In genomic region chr10:22666287-22667092, GRCh38 we compare ENCODE assay signal across 8 cellular contexts. TPM values are rescaled to one million over a fixed set of nuclear protein-coding genes. Genes with fewer than 3 reads are reported as not detected.
DNase-seq lines count a peak whose midpoint lies in the region; ATAC-seq lines count a peak whose summit lies in the region.

No MANE protein-coding gene starts in this region.

- no peaks in the 10 kb centered on the region for H3K36me3 Mint-ChIP-seq in immature natural killer cell

- no peaks in the 10 kb centered on the region for H3K9me3 ChIP-seq in right cardiac atrium (ENCODE audit: control insufficient read depth, low read length)

- DNase-seq in right cardiac atrium (no peak), Right ventricle myocardium inferior (ENCODE audit: missing footprints) (no peak), UCSD-AML1 (lab: John Stamatoyannopoulos, UW; ENCODE audit: unreplicated experiment) (peak; percentile 41), immature natural killer cell (peak; percentile 68 to 74 (median 73)), NCI-H2171 (lab: John Stamatoyannopoulos, UW) (no peak), medulla oblongata (ENCODE audit: extremely low spot score) (no peak), islet precursor cell (no peak)

- H3K4me1 Mint-ChIP-seq in immature natural killer cell: peaks cover 90 to 100% of the 10 kb centered on the region in 2 donors

- ATAC-seq in right cardiac atrium: peak; percentile 68
- ATAC-seq in Right ventricle myocardium inferior: no peak
- peak; percentile 76 for ATAC-seq in HG03064 (IDR thresholded peaks at IDR 0.05; ENCODE audit: low read depth, unreplicated experiment)

- intact Hi-C loops in right cardiac atrium (cut with DNase I): no loop called here
- intact Hi-C loops in Right ventricle myocardium inferior (cut with DNase I): no loop called here

- H3K27ac ChIP-seq in right cardiac atrium (ENCODE audit: low read length): no peak overlapping the region

- peaks cover 1% of the 10 kb centered on the region for H3K4me1 ChIP-seq in right cardiac atrium (ENCODE audit: control insufficient read depth, insufficient read depth, low read length)

- H3K4me3 Mint-ChIP-seq in immature natural killer cell: peak overlapping the region; percentile 74 to 94 (median 84)

- 46% methylated on average over 9 of the region's 9 CpGs for WGBS in right cardiac atrium

- H3K4me3 ChIP-seq in right cardiac atrium (ENCODE audit: low read length): no peak overlapping the region

- no peaks in the 10 kb centered on the region for H3K9me3 Mint-ChIP-seq in immature natural killer cell

- peaks cover 0 to 3% (median 2%) of the 10 kb centered on the region in 3 donors for H3K27me3 Mint-ChIP-seq in immature natural killer cell (ENCODE audit: low read depth in 3 of 3)

- H3K27me3 ChIP-seq in right cardiac atrium (ENCODE audit: control insufficient read depth, insufficient read depth): no peaks in the 10 kb centered on the region

- peak overlapping the region; percentile 80 to 95 (median 90) for H3K27ac Mint-ChIP-seq in immature natural killer cell

RNA-seq across cellular contexts. Expression of gene PIP4K2A, which starts 47.9 kb away (rescaled TPM):
- total RNA-seq in right cardiac atrium (10 to 100 TPM; 21.4 to 31.7 (median 24.5) TPM), Right ventricle myocardium inferior (14.0 TPM)
- polyA plus RNA-seq in right cardiac atrium (10.1 TPM), immature natural killer cell (100 to 1,000 TPM in 1 of 3 donors, 10 to 100 TPM in 2; 62.9 to 138 (median 80.3) TPM)

Comparison
In these comparisons a context has a peak if more than half of its experiments do, and no peak if none do; other contexts are left out.
1. DNase-seq: peak in UCSD-AML1 (single experiment) and immature natural killer cell (3 of 3); none in right cardiac atrium (0 of 3), Right ventricle myocardium inferior (single experiment), NCI-H2171 (single experiment), medulla oblongata (single experiment) and islet precursor cell (single experiment).